In genomic region chr2:172234716-172235661, GRCh38 we compare ENCODE assay signal across 8 cellular contexts.
A peak's percentile ranks its signal among the peaks of the same experiment; 100 is the strongest.
DNase-seq lines count a peak whose midpoint lies in the region; ATAC-seq and TF ChIP-seq lines count a peak whose summit lies in the region.

No MANE protein-coding gene starts in this region.

- no peak overlapping the region for H3K27ac ChIP-seq in GM23248

- DNase-seq in GM23248, result peak; percentile 39
- DNase-seq in NCI-H526 (lab: John Stamatoyannopoulos, UW), result peak; percentile 49 to 75
- peak; percentile 47 for DNase-seq in adipocyte (ENCODE audit: low read depth)
- DNase-seq in iPS-NIHi7 (ENCODE audit: extremely low spot score), result peak; percentile 80
- peak; percentile 27 to 30 for DNase-seq in stimulated activated CD4-positive, alpha-beta T cell treated with anti-CD3 and anti-CD28 coated beads, Interleukin-2, amount 100 ng/mL, for 24 hours

- H3K4me2 ChIP-seq in GM23248 (ENCODE audit: unreplicated experiment), result peak overlapping the region; percentile 89

- H3K9ac ChIP-seq in GM23248 (no peak overlapping the region), adipocyte (ENCODE audit: low read length) (no peak overlapping the region)

- TF ChIP-seq POLR2A in GM18505 (IDR thresholded peaks at IDR 0.05; ENCODE audit: borderline replicate concordance, extremely low read depth, insufficient read depth, insufficient read length), result no peak

- H3K4me1 ChIP-seq in GM23248 (ENCODE audit: insufficient read depth) (peaks cover 11% of the 10 kb centered on the region), adipocyte (ENCODE audit: control insufficient read depth, insufficient read depth, low read length) (peaks cover 11% of the 10 kb centered on the region)

- peak overlapping the region; percentile 80 for H2AFZ ChIP-seq in GM23248

- H3F3A ChIP-seq in GM23248 (ENCODE audit: insufficient read depth), result peaks cover 12% of the 10 kb centered on the region

- no peaks in the 10 kb centered on the region for H3K36me3 ChIP-seq in GM23248 (ENCODE audit: low read depth)
- H3K36me3 ChIP-seq in adipocyte (ENCODE audit: control insufficient read depth, insufficient read depth, low read length, severe bottlenecking), result no peaks in the 10 kb centered on the region

- ATAC-seq in GM18505 (IDR thresholded peaks at IDR 0.05; ENCODE audit: unreplicated experiment) (no peak), GM21526 (IDR thresholded peaks at IDR 0.05; ENCODE audit: low FRiP score, unreplicated experiment) (no peak), GM21717 (IDR thresholded peaks at IDR 0.05; ENCODE audit: unreplicated experiment) (no peak)

- no peaks in the 10 kb centered on the region for H3K9me2 ChIP-seq in GM23248 (ENCODE audit: insufficient read depth)

- WGBS in GM23248 (ENCODE audit: low coverage in 1 of 2, low lambda C conversion rate in 2 of 2, missing lambda C conversion rate in 2 of 2), 2 experiments, result 5 to 7% methylated on average over 50 to 64 of the region's 64 CpGs

- no peaks in the 10 kb centered on the region for H3K79me2 ChIP-seq in GM23248 (ENCODE audit: insufficient read depth)

- peaks cover 25% of the 10 kb centered on the region for H3K27me3 ChIP-seq in GM23248 (replicated peaks; ENCODE audit: insufficient read depth)
- peaks cover 40% of the 10 kb centered on the region for H3K27me3 ChIP-seq in adipocyte (replicated peaks; ENCODE audit: control insufficient read depth, insufficient read depth, low read length)

- in situ Hi-C loops in GM23248 (cut with MboI), result no loop called here

- peak overlapping the region; percentile 73 for H3K4me3 ChIP-seq in GM23248
- peak overlapping the region; percentile 56 for H3K4me3 ChIP-seq in adipocyte (ENCODE audit: low read length)

- no peaks in the 10 kb centered on the region for H4K20me1 ChIP-seq in GM23248 (ENCODE audit: insufficient read depth)

- H3K9me3 ChIP-seq in GM23248 (ENCODE audit: low read depth) (no peaks in the 10 kb centered on the region), adipocyte (ENCODE audit: control insufficient read depth, low read length) (no peaks in the 10 kb centered on the region)

Comparison
In these comparisons a context has a peak if more than half of its experiments do, and no peak if none do; other contexts are left out.
1. DNase-seq: peak in every context shown above with its lines; median percentile 80 in iPS-NIHi7; 62 in NCI-H526; 47 in adipocyte; 39 in GM23248; 28 in stimulated activated CD4-positive, alpha-beta T cell treated with anti-CD3 and anti-CD28 coated beads, Interleukin-2, amount 100 ng/mL, for 24 hours.